ENCODE assay signal across 15 cellular contexts in genomic region chr15:72070817-72071447, GRCh38.
"Had no signal": no experiment of that assay in that cellular context is flagged by ENCODE, and none has a peak within 500 bp of the region (broad histone marks: within the 10 kb centered on the region; RNA-seq: fewer than 3 reads in every experiment).

No MANE protein-coding gene starts in this region.

- H3K27me3 Mint-ChIP-seq: activated naive CD4-positive, alpha-beta T cell treated with anti-CD3 and anti-CD28 coated beads, Interleukin-2, amount 50 U/mL, for 24 hours; activated T-cell treated with anti-CD3 and anti-CD28 coated beads, Interleukin-2, amount 50 U/mL, for 24 hours; stimulated activated naive CD8-positive, alpha-beta T cell treated with anti-CD3 and anti-CD28 coated beads, Interleukin-15, Interleukin-2, amounts not matched to agents 100 ng/mL and 50 ng/mL, for 24 hours had no signal

- H3K27me3 ChIP-seq: esophagus muscularis mucosa, sigmoid colon had no signal

- H3K36me3 ChIP-seq: esophagus muscularis mucosa, sigmoid colon had no signal

- H3K27ac Mint-ChIP-seq: activated T-cell treated with anti-CD3 and anti-CD28 coated beads, Interleukin-2, amount 50 U/mL, for 24 hours; stimulated activated naive CD8-positive, alpha-beta T cell treated with anti-CD3 and anti-CD28 coated beads, Interleukin-15, Interleukin-2, amounts not matched to agents 100 ng/mL and 50 ng/mL, for 24 hours had no signal

- H3K9me3 ChIP-seq: esophagus muscularis mucosa, mucosa of descending colon, sigmoid colon had no signal

- H3K27ac ChIP-seq: esophagus muscularis mucosa, sigmoid colon had no signal

- H3K4me3 ChIP-seq: esophagus muscularis mucosa, lung, mucosa of descending colon, sigmoid colon had no signal

- H3K36me3 Mint-ChIP-seq: natural killer cell had no signal

- ATAC-seq: left cardiac atrium, mucosa of descending colon, natural killer cell had no signal

- H3K9me3 Mint-ChIP-seq: activated naive CD4-positive, alpha-beta T cell treated with anti-CD3 and anti-CD28 coated beads, Interleukin-2, amount 50 U/mL, for 24 hours; activated T-cell treated with anti-CD3 and anti-CD28 coated beads, Interleukin-2, amount 50 U/mL, for 24 hours; natural killer cell; stimulated activated naive CD8-positive, alpha-beta T cell treated with anti-CD3 and anti-CD28 coated beads, Interleukin-15, Interleukin-2, amounts not matched to agents 100 ng/mL and 50 ng/mL, for 24 hours had no signal

- H3K4me3 Mint-ChIP-seq: activated naive CD4-positive, alpha-beta T cell treated with anti-CD3 and anti-CD28 coated beads, Interleukin-2, amount 50 U/mL, for 24 hours; activated T-cell treated with anti-CD3 and anti-CD28 coated beads, Interleukin-2, amount 50 U/mL, for 24 hours; natural killer cell; stimulated activated naive CD8-positive, alpha-beta T cell treated with anti-CD3 and anti-CD28 coated beads, Interleukin-15, Interleukin-2, amounts not matched to agents 100 ng/mL and 50 ng/mL, for 24 hours had no signal

- DNase-seq: activated CD4-positive, alpha-beta T cell treated with anti-CD3 and anti-CD28 coated beads, Interleukin-2, amount 50 U/mL, for 1 hour; activated effector memory CD4-positive, alpha-beta T cell treated with Interleukin-2 at 50 U/mL for 16 hours; activated T-cell treated with anti-CD3 and anti-CD28 coated beads, Interleukin-2, amount 50 U/mL, for 24 hours; foreskin fibroblast; head of caudate nucleus; left cardiac atrium; mucosa of descending colon; natural killer cell; sigmoid colon; stimulated activated CD4-positive, alpha-beta T cell treated with anti-CD3 and anti-CD28 coated beads, Interleukin-12 subunit alpha, Interleukin-12 subunit beta, amount 100 ng/mL, for 4 hours; T-helper 2 cell had no signal
